ENCODE assay signal across 34 cellular contexts in genomic region chr1:219689774-219690173, GRCh38.
"Had no signal": no experiment of that assay in that cellular context is flagged by ENCODE, and none has a peak within 500 bp of the region (broad histone marks: within the 10 kb centered on the region; RNA-seq: fewer than 3 reads in every experiment).

No MANE protein-coding gene starts in this region.

- DNase-seq: activated B cell treated with CpG ODN at 0.5 μM for 24 hours; activated CD4-positive, alpha-beta memory T cell treated with anti-CD3 and anti-CD28 coated beads for 36 hours; activated CD4-positive, alpha-beta T cell treated with anti-CD3 and anti-CD28 coated beads for 4 hours; activated CD4-positive, alpha-beta T cell treated with anti-CD3 and anti-CD28 coated beads, Interleukin-2, amount 10 ng/mL, durations not matched to agents 24 days and 14 days; activated CD4-positive, alpha-beta T cell treated with anti-CD3 and anti-CD28 coated beads, Interleukin-2, amount 50 U/mL, for 1 hour; activated CD4-positive, alpha-beta T cell treated with anti-CD3 and anti-CD28 coated beads, Interleukin-2, amount 50 U/mL, for 4 hours; activated CD4-positive, CD25-positive, alpha-beta regulatory T cell treated with anti-CD3 and anti-CD28 coated beads, Interleukin-2, amount 50 U/mL, for 72 hours; activated CD8-positive, alpha-beta memory T cell treated with anti-CD3 and anti-CD28 coated beads, Interleukin-2, amount 50 U/mL, for 4 hours; activated CD8-positive, alpha-beta T cell treated with anti-CD3 and anti-CD28 coated beads for 36 hours; activated effector memory CD4-positive, alpha-beta T cell treated with anti-CD3 and anti-CD28 coated beads, Interleukin-2, amount 50 U/mL, for 16 hours; activated gamma-delta T cell treated with Interleukin-2 at 50 U/mL for 16 hours; activated naive CD4-positive, alpha-beta T cell; activated naive CD4-positive, alpha-beta T cell treated with anti-CD3 and anti-CD28 coated beads, Interleukin-2, amount 10 ng/mL, durations not matched to agents 7 days and 5 days; activated naive CD8-positive, alpha-beta T cell treated with anti-CD3 and anti-CD28 coated beads, Interleukin-2, amount 10 ng/mL, durations not matched to agents 7 days and 5 days; activated naive CD8-positive, alpha-beta T cell treated with anti-CD3 and anti-CD28 coated beads, Interleukin-2, amount 50 U/mL, for 24 hours; activated T-cell treated with anti-CD3 and anti-CD28 coated beads for 4 hours; activated T-cell treated with anti-CD3 and anti-CD28 coated beads, Interleukin-2, amount 50 U/mL, for 1 hour; activated T-cell treated with anti-CD3 and anti-CD28 coated beads, Interleukin-2, amount 50 U/mL, for 4 hours; activated T-cell treated with anti-CD3 and anti-CD28 coated beads, Interleukin-2, amount 50 U/mL, for 72 hours; amygdala; anterior cingulate cortex; central memory CD4-positive, alpha-beta T cell; T-helper 17 cell; T-helper 9 cell had no signal

- H3K4me3 Mint-ChIP-seq: activated B cell treated with CpG ODN at 0.5 μM for 24 hours; activated CD4-positive, alpha-beta memory T cell treated with anti-CD3 and anti-CD28 coated beads for 36 hours; activated CD4-positive, alpha-beta T cell treated with anti-CD3 and anti-CD28 coated beads, Interleukin-2, amount 10 ng/mL, durations not matched to agents 24 days and 14 days; activated CD8-positive, alpha-beta T cell treated with anti-CD3 and anti-CD28 coated beads for 36 hours; activated naive CD4-positive, alpha-beta T cell treated with anti-CD3 and anti-CD28 coated beads, Interleukin-2, amount 10 ng/mL, durations not matched to agents 7 days and 5 days; activated naive CD4-positive, alpha-beta T cell treated with anti-CD3 and anti-CD28 coated beads, Interleukin-2, amount 50 U/mL, for 24 hours; activated naive CD8-positive, alpha-beta T cell; activated naive CD8-positive, alpha-beta T cell treated with anti-CD3 and anti-CD28 coated beads, Interleukin-2, amount 10 ng/mL, durations not matched to agents 7 days and 5 days; activated naive CD8-positive, alpha-beta T cell treated with anti-CD3 and anti-CD28 coated beads, Interleukin-2, amount 50 U/mL, for 24 hours; activated T-cell treated with anti-CD3 and anti-CD28 coated beads, Interleukin-2, amount 50 U/mL, for 4 hours; activated T-cell treated with anti-CD3 and anti-CD28 coated beads, Interleukin-2, amount 50 U/mL, for 72 hours; activated T-helper 1 cell treated with anti-CD3 and anti-CD28 coated beads, Interleukin-12 subunit alpha, Interleukin-12 subunit beta, Interleukin-2, Interleukin-4 antibody, amounts not matched to agents 30 ng/mL and 10 ng/mL and 1 ng/mL, durations not matched to agents 14 hours and 24 hours and 36 hours; activated T-helper 17 cell treated with anti-CD3 and anti-CD28 coated beads, Interleukin-2, amount 50 U/mL, for 72 hours; brain; T-helper 17 cell; T-helper 2 cell treated with Interferon-gamma antibody and Interleukin-4, amounts not matched to agents 5 μg/mL and 100 μg/mL, for 36 hours had no signal

- H3K27me3 Mint-ChIP-seq: activated B cell treated with CpG ODN at 0.5 μM for 24 hours; activated CD4-positive, alpha-beta memory T cell treated with anti-CD3 and anti-CD28 coated beads for 36 hours; activated CD4-positive, alpha-beta T cell treated with anti-CD3 and anti-CD28 coated beads, Interleukin-2, amount 10 ng/mL, durations not matched to agents 24 days and 14 days; activated naive CD4-positive, alpha-beta T cell treated with anti-CD3 and anti-CD28 coated beads, Interleukin-2, amount 10 ng/mL, durations not matched to agents 7 days and 5 days; activated T-helper 17 cell treated with anti-CD3 and anti-CD28 coated beads, Interleukin-2, amount 50 U/mL, for 72 hours; brain; T-helper 17 cell had no signal

- H3K27ac ChIP-seq: ascending aorta, VCaP had no signal

- H3K27me3 ChIP-seq: ascending aorta had no signal

- H3K36me3 Mint-ChIP-seq: activated CD4-positive, alpha-beta memory T cell treated with anti-CD3 and anti-CD28 coated beads for 36 hours; activated naive CD4-positive, alpha-beta T cell treated with anti-CD3 and anti-CD28 coated beads, Interleukin-2, amount 10 ng/mL, durations not matched to agents 7 days and 5 days; activated naive CD4-positive, alpha-beta T cell treated with anti-CD3 and anti-CD28 coated beads, Interleukin-2, amount 50 U/mL, for 24 hours; activated naive CD8-positive, alpha-beta T cell; activated naive CD8-positive, alpha-beta T cell treated with anti-CD3 and anti-CD28 coated beads, Interleukin-2, amount 10 ng/mL, durations not matched to agents 7 days and 5 days; brain had no signal

- H3K4me3 ChIP-seq: ascending aorta had no signal

- ATAC-seq: activated CD8-positive, alpha-beta T cell treated with anti-CD3 and anti-CD28 coated beads for 36 hours; activated naive CD8-positive, alpha-beta T cell treated with anti-CD3 and anti-CD28 coated beads, Interleukin-2, amount 50 U/mL, for 24 hours; activated T-cell treated with anti-CD3 and anti-CD28 coated beads, Interleukin-2, amount 50 U/mL, for 4 hours; activated T-cell treated with anti-CD3 and anti-CD28 coated beads, Interleukin-2, amount 50 U/mL, for 72 hours; activated T-helper 17 cell treated with anti-CD3 and anti-CD28 coated beads, Interleukin-2, amount 50 U/mL, for 72 hours; T-helper 17 cell had no signal

- H3K4me1 Mint-ChIP-seq: activated B cell treated with CpG ODN at 0.5 μM for 24 hours; activated CD4-positive, alpha-beta T cell treated with anti-CD3 and anti-CD28 coated beads, Interleukin-2, amount 10 ng/mL, durations not matched to agents 24 days and 14 days; activated naive CD4-positive, alpha-beta T cell treated with anti-CD3 and anti-CD28 coated beads, Interleukin-2, amount 10 ng/mL, durations not matched to agents 7 days and 5 days; activated naive CD4-positive, alpha-beta T cell treated with anti-CD3 and anti-CD28 coated beads, Interleukin-2, amount 50 U/mL, for 24 hours; activated naive CD8-positive, alpha-beta T cell treated with anti-CD3 and anti-CD28 coated beads, Interleukin-2, amount 10 ng/mL, durations not matched to agents 7 days and 5 days; activated naive CD8-positive, alpha-beta T cell treated with anti-CD3 and anti-CD28 coated beads, Interleukin-2, amount 50 U/mL, for 24 hours; activated T-helper 17 cell treated with anti-CD3 and anti-CD28 coated beads, Interleukin-2, amount 50 U/mL, for 72 hours; T-helper 17 cell had no signal

- H3K9me3 Mint-ChIP-seq: activated B cell treated with CpG ODN at 0.5 μM for 24 hours; activated CD4-positive, alpha-beta memory T cell treated with anti-CD3 and anti-CD28 coated beads for 36 hours; activated CD4-positive, alpha-beta T cell treated with anti-CD3 and anti-CD28 coated beads, Interleukin-2, amount 10 ng/mL, durations not matched to agents 24 days and 14 days; activated naive CD4-positive, alpha-beta T cell treated with anti-CD3 and anti-CD28 coated beads, Interleukin-2, amount 10 ng/mL, durations not matched to agents 7 days and 5 days; activated naive CD4-positive, alpha-beta T cell treated with anti-CD3 and anti-CD28 coated beads, Interleukin-2, amount 50 U/mL, for 24 hours; activated naive CD8-positive, alpha-beta T cell treated with anti-CD3 and anti-CD28 coated beads, Interleukin-2, amount 10 ng/mL, durations not matched to agents 7 days and 5 days; activated naive CD8-positive, alpha-beta T cell treated with anti-CD3 and anti-CD28 coated beads, Interleukin-2, amount 50 U/mL, for 24 hours; activated T-cell treated with anti-CD3 and anti-CD28 coated beads, Interleukin-2, amount 50 U/mL, for 4 hours; activated T-helper 1 cell treated with anti-CD3 and anti-CD28 coated beads, Interleukin-12 subunit alpha, Interleukin-12 subunit beta, Interleukin-2, Interleukin-4 antibody, amounts not matched to agents 30 ng/mL and 10 ng/mL and 1 ng/mL, durations not matched to agents 14 hours and 24 hours and 36 hours; brain; T-helper 2 cell treated with Interferon-gamma antibody and Interleukin-4, amounts not matched to agents 5 μg/mL and 100 μg/mL, for 36 hours had no signal

- H3K9me3 ChIP-seq: ascending aorta had no signal

- FAIRE-seq: bronchial epithelial cell, TTC549 had no signal

- H3K4me1 ChIP-seq: ascending aorta had no signal

- H3K36me3 ChIP-seq: ascending aorta had no signal

- H3K27ac Mint-ChIP-seq: activated B cell treated with CpG ODN at 0.5 μM for 24 hours; activated CD4-positive, alpha-beta memory T cell treated with anti-CD3 and anti-CD28 coated beads for 36 hours; activated CD4-positive, alpha-beta T cell treated with anti-CD3 and anti-CD28 coated beads, Interleukin-2, amount 10 ng/mL, durations not matched to agents 24 days and 14 days; activated CD8-positive, alpha-beta T cell treated with anti-CD3 and anti-CD28 coated beads for 36 hours; activated naive CD4-positive, alpha-beta T cell treated with anti-CD3 and anti-CD28 coated beads, Interleukin-2, amount 10 ng/mL, durations not matched to agents 7 days and 5 days; activated naive CD4-positive, alpha-beta T cell treated with anti-CD3 and anti-CD28 coated beads, Interleukin-2, amount 50 U/mL, for 24 hours; activated naive CD8-positive, alpha-beta T cell; activated naive CD8-positive, alpha-beta T cell treated with anti-CD3 and anti-CD28 coated beads, Interleukin-2, amount 10 ng/mL, durations not matched to agents 7 days and 5 days; activated naive CD8-positive, alpha-beta T cell treated with anti-CD3 and anti-CD28 coated beads, Interleukin-2, amount 50 U/mL, for 24 hours; activated T-cell treated with anti-CD3 and anti-CD28 coated beads, Interleukin-2, amount 50 U/mL, for 72 hours; activated T-helper 1 cell treated with anti-CD3 and anti-CD28 coated beads, Interleukin-12 subunit alpha, Interleukin-12 subunit beta, Interleukin-2, Interleukin-4 antibody, amounts not matched to agents 30 ng/mL and 10 ng/mL and 1 ng/mL, durations not matched to agents 14 hours and 24 hours and 36 hours; activated T-helper 17 cell treated with anti-CD3 and anti-CD28 coated beads, Interleukin-2, amount 50 U/mL, for 72 hours; brain; T-helper 17 cell; T-helper 2 cell treated with Interferon-gamma antibody and Interleukin-4, amounts not matched to agents 5 μg/mL and 100 μg/mL, for 36 hours had no signal
